Comparison of ENCODE assay signal across 1 cellular context in the genomic region with DNA sequence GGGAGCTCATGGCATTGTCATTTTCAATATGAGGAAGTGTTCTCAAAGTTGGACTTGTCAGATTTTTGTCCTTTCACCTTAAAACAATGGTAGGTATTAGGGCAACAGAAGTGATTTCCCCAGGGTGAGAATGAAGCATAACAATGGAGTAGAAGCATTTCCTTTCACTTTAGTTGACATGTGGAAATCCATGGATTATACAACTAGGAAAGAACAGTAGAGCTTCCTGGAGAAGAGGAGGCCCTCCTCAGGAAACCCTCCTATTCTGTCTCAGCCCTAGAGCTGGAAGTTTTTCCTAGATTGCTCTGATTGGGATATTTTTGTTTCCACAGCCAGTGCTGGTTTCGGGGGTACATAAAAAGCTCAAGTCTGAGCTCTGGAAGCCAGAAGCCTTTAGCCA.
TF ChIP-seq lines count a peak whose summit lies in the region.

No MANE protein-coding gene starts in this region.

TF ChIP-seq in GM23338, 12 proteins besides CTCF, POLR2A, EP300 and RAD21 (continued from another document):
- TF ChIP-seq, protein P1, sequence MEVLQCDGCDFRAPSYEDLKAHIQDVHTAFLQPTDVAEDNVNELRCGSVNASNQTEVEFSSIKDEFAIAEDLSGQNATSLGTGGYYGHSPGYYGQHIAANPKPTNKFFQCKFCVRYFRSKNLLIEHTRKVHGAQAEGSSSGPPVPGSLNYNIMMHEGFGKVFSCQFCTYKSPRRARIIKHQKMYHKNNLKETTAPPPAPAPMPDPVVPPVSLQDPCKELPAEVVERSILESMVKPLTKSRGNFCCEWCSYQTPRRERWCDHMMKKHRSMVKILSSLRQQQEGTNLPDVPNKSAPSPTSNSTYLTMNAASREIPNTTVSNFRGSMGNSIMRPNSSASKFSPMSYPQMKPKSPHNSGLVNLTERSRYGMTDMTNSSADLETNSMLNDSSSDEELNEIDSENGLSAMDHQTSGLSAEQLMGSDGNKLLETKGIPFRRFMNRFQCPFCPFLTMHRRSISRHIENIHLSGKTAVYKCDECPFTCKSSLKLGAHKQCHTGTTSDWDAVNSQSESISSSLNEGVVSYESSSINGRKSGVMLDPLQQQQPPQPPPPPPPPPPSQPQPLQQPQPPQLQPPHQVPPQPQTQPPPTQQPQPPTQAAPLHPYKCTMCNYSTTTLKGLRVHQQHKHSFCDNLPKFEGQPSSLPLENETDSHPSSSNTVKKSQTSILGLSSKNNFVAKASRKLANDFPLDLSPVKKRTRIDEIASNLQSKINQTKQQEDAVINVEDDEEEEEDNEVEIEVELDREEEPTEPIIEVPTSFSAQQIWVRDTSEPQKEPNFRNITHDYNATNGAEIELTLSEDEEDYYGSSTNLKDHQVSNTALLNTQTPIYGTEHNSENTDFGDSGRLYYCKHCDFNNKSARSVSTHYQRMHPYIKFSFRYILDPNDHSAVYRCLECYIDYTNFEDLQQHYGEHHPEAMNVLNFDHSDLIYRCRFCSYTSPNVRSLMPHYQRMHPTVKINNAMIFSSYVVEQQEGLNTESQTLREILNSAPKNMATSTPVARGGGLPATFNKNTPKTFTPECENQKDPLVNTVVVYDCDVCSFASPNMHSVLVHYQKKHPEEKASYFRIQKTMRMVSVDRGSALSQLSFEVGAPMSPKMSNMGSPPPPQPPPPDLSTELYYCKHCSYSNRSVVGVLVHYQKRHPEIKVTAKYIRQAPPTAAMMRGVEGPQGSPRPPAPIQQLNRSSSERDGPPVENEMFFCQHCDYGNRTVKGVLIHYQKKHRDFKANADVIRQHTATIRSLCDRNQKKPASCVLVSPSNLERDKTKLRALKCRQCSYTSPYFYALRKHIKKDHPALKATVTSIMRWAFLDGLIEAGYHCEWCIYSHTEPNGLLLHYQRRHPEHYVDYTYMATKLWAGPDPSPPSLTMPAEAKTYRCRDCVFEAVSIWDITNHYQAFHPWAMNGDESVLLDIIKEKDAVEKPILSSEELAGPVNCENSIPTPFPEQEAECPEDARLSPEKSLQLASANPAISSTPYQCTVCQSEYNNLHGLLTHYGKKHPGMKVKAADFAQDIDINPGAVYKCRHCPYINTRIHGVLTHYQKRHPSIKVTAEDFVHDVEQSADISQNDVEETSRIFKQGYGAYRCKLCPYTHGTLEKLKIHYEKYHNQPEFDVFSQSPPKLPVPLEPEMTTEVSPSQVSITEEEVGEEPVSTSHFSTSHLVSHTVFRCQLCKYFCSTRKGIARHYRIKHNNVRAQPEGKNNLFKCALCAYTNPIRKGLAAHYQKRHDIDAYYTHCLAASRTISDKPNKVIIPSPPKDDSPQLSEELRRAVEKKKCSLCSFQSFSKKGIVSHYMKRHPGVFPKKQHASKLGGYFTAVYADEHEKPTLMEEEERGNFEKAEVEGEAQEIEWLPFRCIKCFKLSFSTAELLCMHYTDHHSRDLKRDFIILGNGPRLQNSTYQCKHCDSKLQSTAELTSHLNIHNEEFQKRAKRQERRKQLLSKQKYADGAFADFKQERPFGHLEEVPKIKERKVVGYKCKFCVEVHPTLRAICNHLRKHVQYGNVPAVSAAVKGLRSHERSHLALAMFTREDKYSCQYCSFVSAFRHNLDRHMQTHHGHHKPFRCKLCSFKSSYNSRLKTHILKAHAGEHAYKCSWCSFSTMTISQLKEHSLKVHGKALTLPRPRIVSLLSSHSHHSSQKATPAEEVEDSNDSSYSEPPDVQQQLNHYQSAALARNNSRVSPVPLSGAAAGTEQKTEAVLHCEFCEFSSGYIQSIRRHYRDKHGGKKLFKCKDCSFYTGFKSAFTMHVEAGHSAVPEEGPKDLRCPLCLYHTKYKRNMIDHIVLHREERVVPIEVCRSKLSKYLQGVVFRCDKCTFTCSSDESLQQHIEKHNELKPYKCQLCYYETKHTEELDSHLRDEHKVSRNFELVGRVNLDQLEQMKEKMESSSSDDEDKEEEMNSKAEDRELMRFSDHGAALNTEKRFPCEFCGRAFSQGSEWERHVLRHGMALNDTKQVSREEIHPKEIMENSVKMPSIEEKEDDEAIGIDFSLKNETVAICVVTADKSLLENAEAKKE (CRISPR knock-in tag; IDR thresholded peaks at IDR 0.05): no peak
- TF ChIP-seq, protein P2, sequence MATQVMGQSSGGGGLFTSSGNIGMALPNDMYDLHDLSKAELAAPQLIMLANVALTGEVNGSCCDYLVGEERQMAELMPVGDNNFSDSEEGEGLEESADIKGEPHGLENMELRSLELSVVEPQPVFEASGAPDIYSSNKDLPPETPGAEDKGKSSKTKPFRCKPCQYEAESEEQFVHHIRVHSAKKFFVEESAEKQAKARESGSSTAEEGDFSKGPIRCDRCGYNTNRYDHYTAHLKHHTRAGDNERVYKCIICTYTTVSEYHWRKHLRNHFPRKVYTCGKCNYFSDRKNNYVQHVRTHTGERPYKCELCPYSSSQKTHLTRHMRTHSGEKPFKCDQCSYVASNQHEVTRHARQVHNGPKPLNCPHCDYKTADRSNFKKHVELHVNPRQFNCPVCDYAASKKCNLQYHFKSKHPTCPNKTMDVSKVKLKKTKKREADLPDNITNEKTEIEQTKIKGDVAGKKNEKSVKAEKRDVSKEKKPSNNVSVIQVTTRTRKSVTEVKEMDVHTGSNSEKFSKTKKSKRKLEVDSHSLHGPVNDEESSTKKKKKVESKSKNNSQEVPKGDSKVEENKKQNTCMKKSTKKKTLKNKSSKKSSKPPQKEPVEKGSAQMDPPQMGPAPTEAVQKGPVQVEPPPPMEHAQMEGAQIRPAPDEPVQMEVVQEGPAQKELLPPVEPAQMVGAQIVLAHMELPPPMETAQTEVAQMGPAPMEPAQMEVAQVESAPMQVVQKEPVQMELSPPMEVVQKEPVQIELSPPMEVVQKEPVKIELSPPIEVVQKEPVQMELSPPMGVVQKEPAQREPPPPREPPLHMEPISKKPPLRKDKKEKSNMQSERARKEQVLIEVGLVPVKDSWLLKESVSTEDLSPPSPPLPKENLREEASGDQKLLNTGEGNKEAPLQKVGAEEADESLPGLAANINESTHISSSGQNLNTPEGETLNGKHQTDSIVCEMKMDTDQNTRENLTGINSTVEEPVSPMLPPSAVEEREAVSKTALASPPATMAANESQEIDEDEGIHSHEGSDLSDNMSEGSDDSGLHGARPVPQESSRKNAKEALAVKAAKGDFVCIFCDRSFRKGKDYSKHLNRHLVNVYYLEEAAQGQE (IDR thresholded peaks at IDR 0.05; ENCODE audit: unreplicated experiment): no peak
- no peak for TF ChIP-seq NANOG (IDR thresholded peaks at IDR 0.05; ENCODE audit: borderline replicate concordance)
- no peak for TF ChIP-seq CREB1 (CRISPR knock-in tag; IDR thresholded peaks at IDR 0.05; ENCODE audit: low read depth)
- no peak for TF ChIP-seq ZNF331 (CRISPR knock-in tag; IDR thresholded peaks at IDR 0.05; ENCODE audit: low read depth)
- TF ChIP-seq JUNB (IDR thresholded peaks at IDR 0.05; ENCODE audit: unreplicated experiment): no peak
- TF ChIP-seq EZH2 (IDR thresholded peaks at IDR 0.05; ENCODE audit: low read depth, unreplicated experiment): no peak
- TF ChIP-seq, protein P3, sequence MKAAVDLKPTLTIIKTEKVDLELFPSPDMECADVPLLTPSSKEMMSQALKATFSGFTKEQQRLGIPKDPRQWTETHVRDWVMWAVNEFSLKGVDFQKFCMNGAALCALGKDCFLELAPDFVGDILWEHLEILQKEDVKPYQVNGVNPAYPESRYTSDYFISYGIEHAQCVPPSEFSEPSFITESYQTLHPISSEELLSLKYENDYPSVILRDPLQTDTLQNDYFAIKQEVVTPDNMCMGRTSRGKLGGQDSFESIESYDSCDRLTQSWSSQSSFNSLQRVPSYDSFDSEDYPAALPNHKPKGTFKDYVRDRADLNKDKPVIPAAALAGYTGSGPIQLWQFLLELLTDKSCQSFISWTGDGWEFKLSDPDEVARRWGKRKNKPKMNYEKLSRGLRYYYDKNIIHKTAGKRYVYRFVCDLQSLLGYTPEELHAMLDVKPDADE (IDR thresholded peaks at IDR 0.05): no peak
- TF ChIP-seq POLR2AphosphoS5 (IDR thresholded peaks at IDR 0.05; ENCODE audit: low read depth): no peak
TF ChIP-seq in GM23338: peak in this region for 0.
